In genomic region chr9:132982508-132982907, GRCh38 we compare ENCODE assay signal across 17 cellular contexts. TPM values are rescaled to one million over a fixed set of nuclear protein-coding genes. Genes with fewer than 3 reads are reported as not detected.
DNase-seq lines count a peak whose midpoint lies in the region; ATAC-seq and TF ChIP-seq lines count a peak whose summit lies in the region.
"Had no signal": no experiment of that assay in that cellular context is flagged by ENCODE, and none has a peak within 500 bp of the region (broad histone marks: within the 10 kb centered on the region; RNA-seq: fewer than 3 reads in every experiment).

No MANE protein-coding gene starts in this region.

- no peak overlapping the region for H3K4me2 ChIP-seq in osteoblast (ENCODE audit: insufficient read depth, low read length)

- no peak overlapping the region for H2AFZ ChIP-seq in osteoblast (ENCODE audit: low read length)

- no peak overlapping the region for H3K4me3 ChIP-seq in osteoblast (ENCODE audit: insufficient read depth, low read length)
- H3K4me3 ChIP-seq: esophagus muscularis mucosa, heart left ventricle had no signal

- ATAC-seq in GM18909 (IDR thresholded peaks at IDR 0.05; ENCODE audit: poor library complexity, unreplicated experiment) (peak; percentile 67), HG02970 (IDR thresholded peaks at IDR 0.05; ENCODE audit: low FRiP score, unreplicated experiment) (peak; percentile 50), GM18505 (IDR thresholded peaks at IDR 0.05; ENCODE audit: unreplicated experiment) (no peak)
- ATAC-seq: heart left ventricle, left cardiac atrium, SK-N-SH treated with all-trans-retinoic acid at 6 μM for 48 hours had no signal

- peaks cover 58% of the 10 kb centered on the region for H3K27me3 Mint-ChIP-seq in mesothelial cell of epicardium (ENCODE audit: low read depth)

- TF ChIP-seq CTCF in osteoblast (IDR thresholded peaks at IDR 0.05; ENCODE audit: extremely low read depth, low read depth, low read length) = no peak
- no peak for TF ChIP-seq CTCF in mesothelial cell of epicardium (IDR thresholded peaks at IDR 0.05; ENCODE audit: unreplicated experiment)

- H3K4me3 Mint-ChIP-seq in mesothelial cell of epicardium = no peak overlapping the region

- no peaks in the 10 kb centered on the region for H3K36me3 ChIP-seq in osteoblast (ENCODE audit: insufficient read depth, low read length)
- H3K36me3 ChIP-seq: esophagus muscularis mucosa, heart left ventricle had no signal

- no peaks in the 10 kb centered on the region for H3K9me3 Mint-ChIP-seq in mesothelial cell of epicardium

- DNase-seq in NOMO-1 treated with DMSO at 0.1 percent for 48 hours (lab: John Stamatoyannopoulos, UW; ENCODE audit: unreplicated experiment) (peak; percentile 88), osteoblast (ENCODE audit: insufficient read length, low spot score, missing footprints) (peak; percentile 34), mesothelial cell of epicardium (ENCODE audit: low spot score in 2 of 2, unreplicated experiment in 2 of 2) (no peak), NCI-H774 (lab: John Stamatoyannopoulos, UW) (no peak)
- DNase-seq: heart left ventricle; left cardiac atrium; stimulated activated CD4-positive, alpha-beta T cell treated with anti-CD3 and anti-CD28 coated beads, Interleukin-12 subunit alpha, Interleukin-12 subunit beta, amount 100 ng/mL, for 4 hours; substantia nigra had no signal

- H3K27ac Mint-ChIP-seq in mesothelial cell of epicardium = no peak overlapping the region

- H4K20me1 ChIP-seq in osteoblast (ENCODE audit: insufficient read depth, low read length) = no peaks in the 10 kb centered on the region

- H3K36me3 Mint-ChIP-seq in mesothelial cell of epicardium = no peaks in the 10 kb centered on the region

- no peaks in the 10 kb centered on the region for H3K4me1 ChIP-seq in osteoblast (ENCODE audit: insufficient read depth, low read length)

- no peaks in the 10 kb centered on the region for H3K9me3 ChIP-seq in osteoblast (ENCODE audit: low read depth, low read length)
- H3K9me3 ChIP-seq: esophagus muscularis mucosa, heart left ventricle had no signal

- no peak for TF ChIP-seq POLR2A in GM18505 (IDR thresholded peaks at IDR 0.05; ENCODE audit: borderline replicate concordance, extremely low read depth, insufficient read depth, insufficient read length)

- no peak overlapping the region for H3K27ac ChIP-seq in osteoblast (ENCODE audit: low read depth, low read length)
- H3K27ac ChIP-seq: esophagus muscularis mucosa, heart left ventricle had no signal

- no peaks in the 10 kb centered on the region for H3K79me2 ChIP-seq in osteoblast (ENCODE audit: insufficient read depth, low read length)

- H3K27me3 ChIP-seq in osteoblast (ENCODE audit: insufficient read depth, low read length) = peaks cover 47% of the 10 kb centered on the region

- H3K4me1 Mint-ChIP-seq in mesothelial cell of epicardium = no peaks in the 10 kb centered on the region

RNA-seq across cellular contexts. Expression of gene GFI1B, which starts 4.0 kb away (rescaled TPM):
- total RNA-seq in osteoblast = under 0.01 TPM in 1 of 2 replicates, not detected in the other
- not detected in 3 replicates for total RNA-seq in mesothelial cell of epicardium
- total RNA-seq: Daoy, dermis microvascular lymphatic vessel endothelial cell, NCI-H460, posterior vena cava had no signal

RNA-seq across cellular contexts. Expression of gene TSC1, which starts 38.1 kb away (rescaled TPM):
- total RNA-seq in osteoblast (68.4 and 81.3 TPM in 2 replicates), mesothelial cell of epicardium (65.1 to 68.5 TPM (median 67.6 TPM) in 3 replicates)

RNA-seq across cellular contexts. Expression of gene GTF3C5, which starts 48.3 kb away (rescaled TPM):
- total RNA-seq in osteoblast (31.8 and 41.3 TPM in 2 replicates), mesothelial cell of epicardium (80.0 to 85.3 TPM (median 80.2 TPM) in 3 replicates)

Comparison
In these comparisons a context has a peak if more than half of its experiments do, and no peak if none do; other contexts are left out.
1. DNase-seq: peak in NOMO-1 treated with DMSO at 0.1 percent for 48 hours (single experiment) and osteoblast (single experiment); none in mesothelial cell of epicardium (0 of 2) and NCI-H774 (single experiment).